Comparison of ENCODE assay signal across 9 cellular contexts in the genomic region with DNA sequence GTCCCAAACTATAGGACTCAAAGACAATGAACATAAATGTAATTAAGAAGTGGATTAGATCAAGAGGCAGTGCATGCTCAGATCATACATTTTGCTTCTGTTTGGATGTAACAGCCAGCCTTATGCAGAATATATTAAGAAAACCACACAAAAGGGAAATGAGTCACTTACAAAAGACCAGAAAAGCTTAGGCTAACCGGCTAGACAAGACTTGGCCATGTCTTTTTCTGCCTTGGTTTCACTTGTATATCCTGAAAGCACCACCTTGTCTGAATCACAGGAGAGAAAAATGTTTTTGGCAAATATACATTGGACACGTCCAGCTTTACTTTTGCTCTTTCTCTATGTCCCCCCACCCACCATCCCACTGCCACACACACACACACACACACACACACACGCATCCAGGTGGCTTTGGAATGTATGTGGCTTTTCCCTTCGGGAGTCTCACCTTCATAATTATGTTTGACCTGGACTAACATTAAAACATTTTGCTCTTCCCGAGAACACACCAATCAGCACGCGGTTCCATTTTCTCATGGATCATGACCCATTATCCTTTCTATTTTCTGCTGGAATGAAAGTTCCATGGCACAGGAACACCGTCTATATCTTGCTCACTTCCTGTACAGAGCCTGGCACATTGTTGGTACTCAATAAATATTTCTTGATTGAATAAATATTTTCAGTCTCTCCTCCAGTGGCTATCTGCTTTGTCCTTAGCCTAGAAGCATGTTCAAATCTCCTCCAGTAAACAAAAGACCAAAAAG.
DNase-seq lines count a peak whose midpoint lies in the region; ATAC-seq and TF ChIP-seq lines count a peak whose summit lies in the region.
"Had no signal": no experiment of that assay in that cellular context is flagged by ENCODE, and none has a peak within 500 bp of the region (broad histone marks: within the 10 kb centered on the region; RNA-seq: fewer than 3 reads in every experiment).

No MANE protein-coding gene starts in this region.

- no peaks in the 10 kb centered on the region for H3K27me3 ChIP-seq in CD8-positive, alpha-beta T cell (ENCODE audit: insufficient read depth, low read length)
- H3K27me3 ChIP-seq in ascending aorta: no peaks in the 10 kb centered on the region

- no peak overlapping the region for H3K4me3 ChIP-seq in CD8-positive, alpha-beta T cell (ENCODE audit: low read depth, low read length)
- no peak overlapping the region for H3K4me3 ChIP-seq in ascending aorta

- no peak overlapping the region for H3K27ac Mint-ChIP-seq in CD8-positive, alpha-beta T cell

- H3K36me3 Mint-ChIP-seq in CD8-positive, alpha-beta T cell: no peaks in the 10 kb centered on the region

- H3K27ac ChIP-seq in CD8-positive, alpha-beta T cell (ENCODE audit: low read depth, low read length): no peak overlapping the region
- no peak overlapping the region for H3K27ac ChIP-seq in ascending aorta

- peak; percentile 51 for ATAC-seq in CD8-positive, alpha-beta T cell
- ATAC-seq in GM21529 (IDR thresholded peaks at IDR 0.05; ENCODE audit: unreplicated experiment): peak; percentile 72
- ATAC-seq in GM19455 (IDR thresholded peaks at IDR 0.05; ENCODE audit: unreplicated experiment): no peak

- no peaks in the 10 kb centered on the region for H3K36me3 ChIP-seq in CD8-positive, alpha-beta T cell (ENCODE audit: insufficient read depth, low read length)
- peaks cover 0 to 3% of the 10 kb centered on the region in 2 donors for H3K36me3 ChIP-seq in ascending aorta

- peaks cover 43% of the 10 kb centered on the region for H3K4me1 Mint-ChIP-seq in CD8-positive, alpha-beta T cell (ENCODE audit: low read depth)

- CTCF ChIA-PET in CD8-positive, alpha-beta T cell (lab: Charles Lee): interaction anchor here (1.1 to 1.2 kb wide), 2 partner anchors 36 to 68 kb away, joined by 3 read pairs; no protein-coding TSS in a partner anchor

- intact Hi-C loops in CD8-positive, alpha-beta T cell (cut with DNase I, micrococcal nuclease): loop anchor here in 1 of 2 experiments (5.0 kb wide), 1 partner anchor 51 kb away; no protein-coding TSS in a partner anchor
- intact Hi-C loops in ascending aorta (cut with DNase I): no loop called here

- peaks cover 36% of the 10 kb centered on the region for H3K4me1 ChIP-seq in CD8-positive, alpha-beta T cell (ENCODE audit: insufficient read depth, low read length)
- no peaks in the 10 kb centered on the region for H3K4me1 ChIP-seq in ascending aorta

- H3K9me3 Mint-ChIP-seq in CD8-positive, alpha-beta T cell: no peaks in the 10 kb centered on the region
- H3K9me3 Mint-ChIP-seq: neural crest cell had no signal

- POLR2A ChIA-PET in CD8-positive, alpha-beta T cell (lab: Charles Lee): interaction anchor here (1.1 kb wide), 1 partner anchor 10 kb away, joined by 4 read pairs; no protein-coding TSS in a partner anchor

- no peaks in the 10 kb centered on the region for H3K27me3 Mint-ChIP-seq in CD8-positive, alpha-beta T cell (ENCODE audit: low read depth)

- TF ChIP-seq CTCF in CD8-positive, alpha-beta T cell (IDR thresholded peaks at IDR 0.05): no peak
- no peak for TF ChIP-seq CTCF in ascending aorta (IDR thresholded peaks at IDR 0.05)

- H3K4me3 Mint-ChIP-seq in CD8-positive, alpha-beta T cell: no peak overlapping the region
- H3K4me3 Mint-ChIP-seq: neural crest cell had no signal

- no peak for DNase-seq in CD8-positive, alpha-beta T cell
- DNase-seq in NOMO-1 treated with dmso at 0.1 percent for 144 hours (lab: John Stamatoyannopoulos, UW; ENCODE audit: unreplicated experiment): peak; percentile 61
- peak; percentile 5 for DNase-seq in fibroblast of peridontal ligament (ENCODE audit: extremely low read depth)
- DNase-seq in activated CD8-positive, alpha-beta memory T cell treated with anti-CD3 and anti-CD28 coated beads for 24 hours: no peak
- DNase-seq in NCI-H510A (lab: John Stamatoyannopoulos, UW): no peak
- no peak for DNase-seq in ascending aorta (ENCODE audit: low spot score in 2 of 2)

- no peaks in the 10 kb centered on the region for H3K9me3 ChIP-seq in CD8-positive, alpha-beta T cell (ENCODE audit: low read length)
- H3K9me3 ChIP-seq in ascending aorta: no peaks in the 10 kb centered on the region

Comparison
In these comparisons a context has a peak if more than half of its experiments do, and no peak if none do; other contexts are left out.
1. DNase-seq: peak in NOMO-1 treated with dmso at 0.1 percent for 144 hours (single experiment) and fibroblast of peridontal ligament (single experiment); none in CD8-positive, alpha-beta T cell (0 of 7), activated CD8-positive, alpha-beta memory T cell treated with anti-CD3 and anti-CD28 coated beads for 24 hours (single experiment), NCI-H510A (single experiment) and ascending aorta (0 of 2).